Comparison of ENCODE assay signal across 11 cellular contexts in genomic region chr15:70156781-70157261, GRCh38. TPM values are rescaled to one million over a fixed set of nuclear protein-coding genes. Genes with fewer than 3 reads are reported as not detected.
DNase-seq lines count a peak whose midpoint lies in the region; ATAC-seq, FAIRE-seq and TF ChIP-seq lines count a peak whose summit lies in the region.
"Had no signal": no experiment of that assay in that cellular context is flagged by ENCODE, and none has a peak within 500 bp of the region (broad histone marks: within the 10 kb centered on the region; RNA-seq: fewer than 3 reads in every experiment).

No MANE protein-coding gene starts in this region.

- H3K4me2 ChIP-seq in fibroblast of lung (ENCODE audit: extremely low read depth, insufficient read depth, low read length) = peak overlapping the region; percentile 3

- H3K27me3 ChIP-seq in fibroblast of lung (ENCODE audit: control insufficient read depth, insufficient read depth, low read length) = peaks cover 3% of the 10 kb centered on the region

- H3K9ac ChIP-seq in fibroblast of lung (ENCODE audit: insufficient read depth, low read length) = no peak overlapping the region

- no peaks in the 10 kb centered on the region for H3K9me3 ChIP-seq in fibroblast of lung (ENCODE audit: control insufficient read depth, insufficient read depth, low read depth, low read length)

- H3K4me1 ChIP-seq in fibroblast of lung (ENCODE audit: control insufficient read depth, extremely low read depth, insufficient read depth, low read length) = peaks cover 14% of the 10 kb centered on the region

- no peak overlapping the region for H3K27ac ChIP-seq in fibroblast of lung (ENCODE audit: insufficient read depth, low read length)

- no peaks in the 10 kb centered on the region for H3K36me3 ChIP-seq in fibroblast of lung (ENCODE audit: control insufficient read depth, insufficient read depth, low read length)

- H4K20me1 ChIP-seq in fibroblast of lung (ENCODE audit: control insufficient read depth, extremely low read depth, insufficient read depth, low read length) = no peaks in the 10 kb centered on the region

- DNase-seq in Ammon's horn (ENCODE audit: low spot score) (peak; percentile 59), NCI-H69 (lab: John Stamatoyannopoulos, UW) (peak; percentile 73), fibroblast of lung (ENCODE audit: low read depth in 2 of 2) (peak; percentile 58 to 75), occipital lobe (lab: John Stamatoyannopoulos, UW) (peak; percentile 23), ecto neural progenitor cell (ENCODE audit: low spot score) (no peak), GM19239 (ENCODE audit: insufficient read length, low spot score) (no peak), HTR-8/SVneo (ENCODE audit: insufficient read length, low spot score) (no peak)
- DNase-seq: naive thymus-derived CD4-positive, alpha-beta T cell; NCI-H2029 treated with DMSO at 0.1 percent for 48 hours; T-helper 1 cell had no signal

- peak overlapping the region in 1 of 4 experiments; percentile 2 for H3K4me3 ChIP-seq in fibroblast of lung (replicated peaks in 1 of 4; ENCODE audit: control extremely low read depth in 1 of 4, insufficient read depth in 1 of 4, low read depth in 3 of 4, low read length in 4 of 4)

- no peak for ATAC-seq in HG03442 (IDR thresholded peaks at IDR 0.05; ENCODE audit: unreplicated experiment)
- ATAC-seq: naive thymus-derived CD4-positive, alpha-beta T cell had no signal

- H3K79me2 ChIP-seq in fibroblast of lung (ENCODE audit: control insufficient read depth, insufficient read depth, low read length) = no peaks in the 10 kb centered on the region

- FAIRE-seq in GM19239 (lab: Jason Lieb, UNC) (no peak), HTR-8/SVneo (lab: Jason Lieb, UNC) (no peak)

- no peak overlapping the region for H2AFZ ChIP-seq in fibroblast of lung (ENCODE audit: low read length)

- TF ChIP-seq CTCF in fibroblast of lung (conservative IDR thresholded peaks at IDR 0.05 in 1 of 2, IDR thresholded peaks at IDR 0.05 in 1 of 2; ENCODE audit: low read depth in 1 of 2, low read length in 2 of 2) = no peak

RNA-seq across cellular contexts. Expression of gene TLE3, which starts 59.1 kb away (rescaled TPM):
- total RNA-seq in fibroblast of lung = 16.5 and 19.3 TPM in 2 replicates
- 14.6 and 19.9 TPM in 2 replicates for polyA plus RNA-seq in fibroblast of lung
- polyA plus RNA-seq in fibroblast of lung (2012) = 18.7 and 19.1 TPM in 2 replicates
- polyA minus RNA-seq in fibroblast of lung (ENCODE audit: low replicate concordance) = 16.4 and 22.0 TPM in 2 replicates
- total RNA-seq in occipital lobe = 79.4 TPM

Comparison
In these comparisons a context has a peak if more than half of its experiments do, and no peak if none do; other contexts are left out.
1. DNase-seq: peak in Ammon's horn (single experiment), NCI-H69 (single experiment), fibroblast of lung (2 of 2) and occipital lobe (single experiment); none in ecto neural progenitor cell (single experiment), GM19239 (single experiment) and HTR-8/SVneo (single experiment).